ENCODE assay signal across 1 cellular context in the genomic region with DNA sequence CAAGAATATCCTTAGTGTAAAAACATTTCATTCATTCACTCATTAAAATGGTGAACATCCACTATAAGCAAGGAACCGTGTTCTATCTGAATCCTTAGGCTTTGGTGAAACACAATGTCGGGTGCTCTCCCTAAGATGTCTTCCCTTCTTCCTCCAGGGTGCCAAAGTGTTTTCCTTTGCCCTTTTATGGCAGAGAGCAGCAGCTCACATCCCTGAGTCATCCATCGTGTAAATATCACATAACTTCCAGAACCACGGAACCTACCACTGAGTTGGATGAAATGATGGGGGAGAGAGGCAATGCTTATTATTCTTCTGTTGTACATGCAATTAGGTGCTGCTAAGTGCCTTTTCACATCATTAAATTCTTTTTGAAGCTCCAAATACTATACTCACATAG.
TF ChIP-seq lines count a peak whose summit lies in the region.

No MANE protein-coding gene starts in this region.

TF ChIP-seq in endothelial cell of umbilical vein, 7 proteins besides CTCF, POLR2A, EP300 and RAD21:
- TF ChIP-seq, protein P1, sequence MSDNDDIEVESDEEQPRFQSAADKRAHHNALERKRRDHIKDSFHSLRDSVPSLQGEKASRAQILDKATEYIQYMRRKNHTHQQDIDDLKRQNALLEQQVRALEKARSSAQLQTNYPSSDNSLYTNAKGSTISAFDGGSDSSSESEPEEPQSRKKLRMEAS (IDR thresholded peaks at IDR 0.05; ENCODE audit: insufficient read depth, insufficient read length): no peak
- TF ChIP-seq EZH2 (IDR thresholded peaks at IDR 0.05; ENCODE audit: borderline replicate concordance, low read depth, low read length, severe bottlenecking) (no peak), GATA2 (IDR thresholded peaks at IDR 0.05; ENCODE audit: insufficient read depth, insufficient read length, low read depth, low read length) (no peak), MYC (IDR thresholded peaks at IDR 0.05; ENCODE audit: low read depth, low read length) (no peak)
